Comparison of ENCODE assay signal across 1 cellular context in the genomic region with DNA sequence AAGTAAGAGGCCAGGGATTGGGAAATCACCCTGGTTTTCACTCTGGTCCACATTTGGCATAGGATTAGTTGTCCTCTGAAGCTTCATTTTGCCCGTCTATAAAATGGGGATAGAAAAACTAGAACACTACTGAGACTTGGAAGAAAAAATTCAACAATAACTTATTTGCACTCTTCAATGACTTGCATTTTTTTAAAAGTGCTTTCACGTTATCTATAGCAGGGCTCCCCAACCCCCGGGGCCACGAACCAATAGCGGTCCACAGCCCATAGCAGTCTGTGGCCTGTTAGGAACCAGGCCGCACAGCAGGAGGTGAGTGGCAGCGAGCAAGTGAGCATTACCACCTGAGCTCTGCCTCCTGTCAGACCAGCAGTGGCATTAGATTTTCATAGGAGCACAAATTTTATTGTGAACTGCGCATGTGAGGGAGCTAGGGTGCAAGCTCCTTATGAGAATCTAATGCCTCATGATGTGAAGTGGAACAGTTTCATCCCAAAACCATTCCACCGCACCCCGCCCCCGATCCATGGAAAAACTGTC.
TF ChIP-seq lines count a peak whose summit lies in the region.

No MANE protein-coding gene starts in this region.

TF ChIP-seq in K562, 482 proteins besides CTCF, POLR2A, EP300 and RAD21:
- TF ChIP-seq, protein P1, sequence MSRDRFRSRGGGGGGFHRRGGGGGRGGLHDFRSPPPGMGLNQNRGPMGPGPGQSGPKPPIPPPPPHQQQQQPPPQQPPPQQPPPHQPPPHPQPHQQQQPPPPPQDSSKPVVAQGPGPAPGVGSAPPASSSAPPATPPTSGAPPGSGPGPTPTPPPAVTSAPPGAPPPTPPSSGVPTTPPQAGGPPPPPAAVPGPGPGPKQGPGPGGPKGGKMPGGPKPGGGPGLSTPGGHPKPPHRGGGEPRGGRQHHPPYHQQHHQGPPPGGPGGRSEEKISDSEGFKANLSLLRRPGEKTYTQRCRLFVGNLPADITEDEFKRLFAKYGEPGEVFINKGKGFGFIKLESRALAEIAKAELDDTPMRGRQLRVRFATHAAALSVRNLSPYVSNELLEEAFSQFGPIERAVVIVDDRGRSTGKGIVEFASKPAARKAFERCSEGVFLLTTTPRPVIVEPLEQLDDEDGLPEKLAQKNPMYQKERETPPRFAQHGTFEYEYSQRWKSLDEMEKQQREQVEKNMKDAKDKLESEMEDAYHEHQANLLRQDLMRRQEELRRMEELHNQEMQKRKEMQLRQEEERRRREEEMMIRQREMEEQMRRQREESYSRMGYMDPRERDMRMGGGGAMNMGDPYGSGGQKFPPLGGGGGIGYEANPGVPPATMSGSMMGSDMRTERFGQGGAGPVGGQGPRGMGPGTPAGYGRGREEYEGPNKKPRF (IDR thresholded peaks at IDR 0.05; ENCODE audit: low read depth, low read length), result no peak
- TF ChIP-seq MYBL2 (IDR thresholded peaks at IDR 0.05; ENCODE audit: low read depth) (0 out of 2 replicates have a peak, but pooled peaks have one; percentile 38), MYBL2 (CRISPR knock-in tag; IDR thresholded peaks at IDR 0.05; ENCODE audit: borderline replicate concordance) (no peak), MAFF (IDR thresholded peaks at IDR 0.05; ENCODE audit: low read length) (peak; percentile 45), ZNF551 (CRISPR knock-in tag; IDR thresholded peaks at IDR 0.05) (no peak), NFE2L1 (tag; IDR thresholded peaks at IDR 0.05; ENCODE audit: borderline replicate concordance, low read depth) (peak; percentile 76), SREBF2 (CRISPR knock-in tag; IDR thresholded peaks at IDR 0.05) (no peak), ARID1B (IDR thresholded peaks at IDR 0.05) (peak; percentile 32; the same call in 1 of the 2 replicates), MAFG (tag; conservative IDR thresholded peaks at IDR 0.05) (peak; percentile 94), DPF2 (IDR thresholded peaks at IDR 0.05) (peak; percentile 16; the same call in 1 of the 2 replicates), GATAD2A (IDR thresholded peaks at IDR 0.05) (no peak), C11orf30 (IDR thresholded peaks at IDR 0.05; ENCODE audit: low read depth) (peak; percentile 86), NFE2 (IDR thresholded peaks at IDR 0.05; ENCODE audit: low read depth) (peak; percentile 73), ZNF316 (IDR thresholded peaks at IDR 0.05) (peak; percentile 90), SRSF1 (IDR thresholded peaks at IDR 0.05; ENCODE audit: low read depth, low read length) (no peak)
- TF ChIP-seq, protein P2, sequence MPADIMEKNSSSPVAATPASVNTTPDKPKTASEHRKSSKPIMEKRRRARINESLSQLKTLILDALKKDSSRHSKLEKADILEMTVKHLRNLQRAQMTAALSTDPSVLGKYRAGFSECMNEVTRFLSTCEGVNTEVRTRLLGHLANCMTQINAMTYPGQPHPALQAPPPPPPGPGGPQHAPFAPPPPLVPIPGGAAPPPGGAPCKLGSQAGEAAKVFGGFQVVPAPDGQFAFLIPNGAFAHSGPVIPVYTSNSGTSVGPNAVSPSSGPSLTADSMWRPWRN (IDR thresholded peaks at IDR 0.05; ENCODE audit: low read depth), result no peak
